Comparison of ENCODE assay signal across 1 cellular context in the genomic region with DNA sequence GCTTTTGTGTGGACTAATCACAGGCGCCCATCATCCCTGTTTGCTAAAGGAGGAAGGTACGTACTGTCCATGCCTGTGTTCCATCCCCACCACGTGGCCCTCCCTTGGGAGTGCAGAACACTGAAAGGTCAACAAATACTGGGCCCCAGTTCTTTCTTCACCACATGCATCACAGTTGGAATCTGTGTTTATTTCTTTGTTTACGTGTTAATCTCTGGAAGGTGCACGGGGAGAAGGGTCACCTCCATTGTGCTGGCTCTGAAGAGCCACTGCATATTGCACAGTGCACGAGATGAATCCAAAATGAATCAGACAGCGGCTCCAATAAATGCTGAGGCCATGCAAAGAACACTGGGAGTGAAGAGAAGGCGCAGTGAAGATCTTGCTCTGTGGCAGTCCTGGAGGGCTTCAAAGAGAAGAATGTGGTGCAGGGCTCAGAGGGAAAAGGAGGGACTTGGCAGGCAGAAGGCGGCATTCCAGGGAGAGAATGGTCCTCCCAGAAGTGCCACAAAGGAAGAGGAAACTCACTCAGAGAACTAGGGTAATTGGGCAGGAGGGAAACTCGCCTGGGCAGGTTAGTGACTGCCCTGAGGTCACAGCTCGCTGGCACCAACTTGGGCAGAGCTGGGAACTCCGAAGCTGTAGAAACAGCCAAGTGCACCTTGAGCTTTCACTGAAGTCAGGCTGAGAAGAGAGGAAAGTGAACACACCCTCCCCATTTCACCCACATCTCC.
TF ChIP-seq lines count a peak whose summit lies in the region.

No MANE protein-coding gene starts in this region.

TF ChIP-seq in HepG2, 621 proteins besides CTCF, POLR2A, EP300 and RAD21 (continued from another document and continues in another):
- TF ChIP-seq ZFX (CRISPR knock-in tag; IDR thresholded peaks at IDR 0.05; ENCODE audit: low read depth), result peak; percentile 72
- peak; percentile 66 for TF ChIP-seq CEBPG (CRISPR knock-in tag; IDR thresholded peaks at IDR 0.05)
- TF ChIP-seq RXRB (CRISPR knock-in tag; IDR thresholded peaks at IDR 0.05; ENCODE audit: borderline replicate concordance), result peak; percentile 84
- peak; percentile 85 for TF ChIP-seq PITX1 (CRISPR knock-in tag; IDR thresholded peaks at IDR 0.05)
- peak; percentile 64; the same call in 1 of the 2 replicates for TF ChIP-seq ZFP82 (CRISPR knock-in tag; IDR thresholded peaks at IDR 0.05; ENCODE audit: borderline replicate concordance)
- TF ChIP-seq ZNF788 (CRISPR knock-in tag; IDR thresholded peaks at IDR 0.05; ENCODE audit: borderline replicate concordance), result 0 out of 2 replicates have a peak, but pooled peaks have one; percentile 32
- TF ChIP-seq, protein P1, sequence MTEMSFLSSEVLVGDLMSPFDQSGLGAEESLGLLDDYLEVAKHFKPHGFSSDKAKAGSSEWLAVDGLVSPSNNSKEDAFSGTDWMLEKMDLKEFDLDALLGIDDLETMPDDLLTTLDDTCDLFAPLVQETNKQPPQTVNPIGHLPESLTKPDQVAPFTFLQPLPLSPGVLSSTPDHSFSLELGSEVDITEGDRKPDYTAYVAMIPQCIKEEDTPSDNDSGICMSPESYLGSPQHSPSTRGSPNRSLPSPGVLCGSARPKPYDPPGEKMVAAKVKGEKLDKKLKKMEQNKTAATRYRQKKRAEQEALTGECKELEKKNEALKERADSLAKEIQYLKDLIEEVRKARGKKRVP (CRISPR knock-in tag; IDR thresholded peaks at IDR 0.05), result 0 out of 4 replicates have a peak, but pooled peaks of 1 of the 2 experiments have one; percentile 37
- peak; percentile 81; the same call in 1 of the 2 replicates for TF ChIP-seq TEAD2 (CRISPR knock-in tag; IDR thresholded peaks at IDR 0.05)
- no peak for TF ChIP-seq CSRNP2 (CRISPR knock-in tag; conservative IDR thresholded peaks at IDR 0.05; ENCODE audit: low read depth)
- TF ChIP-seq KDM6A (CRISPR knock-in tag; IDR thresholded peaks at IDR 0.05; ENCODE audit: low read depth), result 0 out of 2 replicates have a peak, but pooled peaks have one; percentile 19
- TF ChIP-seq SRY (CRISPR knock-in tag; IDR thresholded peaks at IDR 0.05), result 0 out of 2 replicates have a peak, but pooled peaks have one; percentile 31
- peak; percentile 19; the same call in 1 of the 2 replicates for TF ChIP-seq HOXA9 (CRISPR knock-in tag; IDR thresholded peaks at IDR 0.05; ENCODE audit: borderline replicate concordance)
- TF ChIP-seq ZFP1 (CRISPR knock-in tag; IDR thresholded peaks at IDR 0.05), result 0 out of 2 replicates have a peak, but pooled peaks have one; percentile 45
- 0 out of 2 replicates have a peak, but pooled peaks have one; percentile 27 for TF ChIP-seq ATF2 (CRISPR knock-in tag; IDR thresholded peaks at IDR 0.05)
- 0 out of 2 replicates have a peak, but pooled peaks have one; percentile 63 for TF ChIP-seq ZNF142 (CRISPR knock-in tag; IDR thresholded peaks at IDR 0.05)
- no peak; the same call in 1 of the 2 replicates for TF ChIP-seq PRDM15 (CRISPR knock-in tag; IDR thresholded peaks at IDR 0.05)
- 0 out of 2 replicates have a peak, but pooled peaks have one; percentile 52 for TF ChIP-seq ZNF619 (CRISPR knock-in tag; IDR thresholded peaks at IDR 0.05)
- TF ChIP-seq REL (CRISPR knock-in tag; conservative IDR thresholded peaks at IDR 0.05), result no peak
- TF ChIP-seq NBN (conservative IDR thresholded peaks at IDR 0.05), result no peak
- no peak for TF ChIP-seq RARG (CRISPR knock-in tag; IDR thresholded peaks at IDR 0.05; ENCODE audit: low read depth)
- peak; percentile 62; the same call in 1 of the 2 replicates for TF ChIP-seq FOXC1 (CRISPR knock-in tag; IDR thresholded peaks at IDR 0.05; ENCODE audit: borderline replicate concordance)
- no peak for TF ChIP-seq GABPA (IDR thresholded peaks at IDR 0.05; ENCODE audit: low read depth, low read length)
- TF ChIP-seq GABPA (CRISPR knock-in tag; IDR thresholded peaks at IDR 0.05; ENCODE audit: low read depth), result peak; percentile 53; the same call in 1 of the 2 replicates
- peak; percentile 59; the same call in 1 of the 2 replicates for TF ChIP-seq ZNF607 (CRISPR knock-in tag; IDR thresholded peaks at IDR 0.05; ENCODE audit: borderline replicate concordance)
- no peak for TF ChIP-seq HHEX (CRISPR knock-in tag; IDR thresholded peaks at IDR 0.05)
- TF ChIP-seq ZNF652 (CRISPR knock-in tag; IDR thresholded peaks at IDR 0.05; ENCODE audit: borderline replicate concordance, low read depth), result no peak
- peak; percentile 87; the same call in 1 of the 2 replicates for TF ChIP-seq DNMT3B (CRISPR knock-in tag; conservative IDR thresholded peaks at IDR 0.05)
- peak; percentile 46; the same call in 1 of the 2 replicates for TF ChIP-seq SMYD3 (CRISPR knock-in tag; IDR thresholded peaks at IDR 0.05)
- TF ChIP-seq FOXK1 (CRISPR knock-in tag; IDR thresholded peaks at IDR 0.05; ENCODE audit: borderline replicate concordance, low read depth), result peak; percentile 87; the same call in 1 of the 2 replicates
- 0 out of 2 replicates have a peak, but pooled peaks have one; percentile 24 for TF ChIP-seq ZNF335 (CRISPR knock-in tag; IDR thresholded peaks at IDR 0.05)
- TF ChIP-seq, protein P2, sequence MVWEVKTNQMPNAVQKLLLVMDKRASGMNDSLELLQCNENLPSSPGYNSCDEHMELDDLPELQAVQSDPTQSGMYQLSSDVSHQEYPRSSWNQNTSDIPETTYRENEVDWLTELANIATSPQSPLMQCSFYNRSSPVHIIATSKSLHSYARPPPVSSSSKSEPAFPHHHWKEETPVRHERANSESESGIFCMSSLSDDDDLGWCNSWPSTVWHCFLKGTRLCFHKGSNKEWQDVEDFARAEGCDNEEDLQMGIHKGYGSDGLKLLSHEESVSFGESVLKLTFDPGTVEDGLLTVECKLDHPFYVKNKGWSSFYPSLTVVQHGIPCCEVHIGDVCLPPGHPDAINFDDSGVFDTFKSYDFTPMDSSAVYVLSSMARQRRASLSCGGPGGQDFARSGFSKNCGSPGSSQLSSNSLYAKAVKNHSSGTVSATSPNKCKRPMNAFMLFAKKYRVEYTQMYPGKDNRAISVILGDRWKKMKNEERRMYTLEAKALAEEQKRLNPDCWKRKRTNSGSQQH (CRISPR knock-in tag; IDR thresholded peaks at IDR 0.05; ENCODE audit: low read depth), result peak; percentile 75; the same call in 1 of the 2 replicates
- TF ChIP-seq ZNF501 (CRISPR knock-in tag; IDR thresholded peaks at IDR 0.05), result peak; percentile 51; the same call in 1 of the 2 replicates
- TF ChIP-seq ZNF605 (CRISPR knock-in tag; IDR thresholded peaks at IDR 0.05), result peak; percentile 60; the same call in 1 of the 2 replicates
- TF ChIP-seq ZNF33A (CRISPR knock-in tag; IDR thresholded peaks at IDR 0.05; ENCODE audit: borderline replicate concordance), result no peak
- TF ChIP-seq, protein P3, sequence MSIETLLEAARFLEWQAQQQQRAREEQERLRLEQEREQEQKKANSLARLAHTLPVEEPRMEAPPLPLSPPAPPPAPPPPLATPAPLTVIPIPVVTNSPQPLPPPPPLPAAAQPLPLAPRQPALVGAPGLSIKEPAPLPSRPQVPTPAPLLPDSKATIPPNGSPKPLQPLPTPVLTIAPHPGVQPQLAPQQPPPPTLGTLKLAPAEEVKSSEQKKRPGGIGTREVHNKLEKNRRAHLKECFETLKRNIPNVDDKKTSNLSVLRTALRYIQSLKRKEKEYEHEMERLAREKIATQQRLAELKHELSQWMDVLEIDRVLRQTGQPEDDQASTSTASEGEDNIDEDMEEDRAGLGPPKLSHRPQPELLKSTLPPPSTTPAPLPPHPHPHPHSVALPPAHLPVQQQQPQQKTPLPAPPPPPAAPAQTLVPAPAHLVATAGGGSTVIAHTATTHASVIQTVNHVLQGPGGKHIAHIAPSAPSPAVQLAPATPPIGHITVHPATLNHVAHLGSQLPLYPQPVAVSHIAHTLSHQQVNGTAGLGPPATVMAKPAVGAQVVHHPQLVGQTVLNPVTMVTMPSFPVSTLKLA (IDR thresholded peaks at IDR 0.05), result peak; percentile 89
- peak; percentile 77; the same call in 1 of the 2 replicates for TF ChIP-seq HES4 (CRISPR knock-in tag; IDR thresholded peaks at IDR 0.05; ENCODE audit: borderline replicate concordance)
- TF ChIP-seq ZNF792 (CRISPR knock-in tag; IDR thresholded peaks at IDR 0.05), result 0 out of 2 replicates have a peak, but pooled peaks have one; percentile 67
- TF ChIP-seq ZNF777 (CRISPR knock-in tag; IDR thresholded peaks at IDR 0.05), result no peak
- peak; percentile 80; the same call in 1 of the 2 replicates for TF ChIP-seq MTERF4 (CRISPR knock-in tag; IDR thresholded peaks at IDR 0.05)
